In the genomic region with DNA sequence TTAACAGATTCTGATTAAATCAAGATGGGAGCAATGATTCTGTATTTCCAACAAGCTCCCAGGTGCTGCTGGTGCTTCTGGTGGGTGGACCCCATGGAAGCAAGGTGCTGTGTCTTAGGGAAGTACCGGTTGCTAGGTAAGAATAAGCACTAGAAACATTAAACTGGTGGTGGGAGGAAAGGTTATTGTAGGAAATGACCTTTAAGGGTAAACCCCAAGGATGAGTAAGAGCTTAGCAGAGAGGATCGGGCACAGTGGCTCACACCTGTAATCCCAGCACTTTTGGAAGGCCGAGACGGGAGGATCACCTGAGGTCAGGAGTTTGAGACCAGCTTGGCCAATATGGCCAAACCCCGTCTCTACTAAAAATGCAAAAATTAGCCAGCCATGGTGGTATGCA, we compare ENCODE assay signal across 21 cellular contexts. TPM values are rescaled to one million over a fixed set of nuclear protein-coding genes. Genes with fewer than 3 reads are reported as not detected.
DNase-seq lines count a peak whose midpoint lies in the region; ATAC-seq, FAIRE-seq and TF ChIP-seq lines count a peak whose summit lies in the region.
"Had no signal": no experiment of that assay in that cellular context is flagged by ENCODE, and none has a peak within 500 bp of the region (broad histone marks: within the 10 kb centered on the region; RNA-seq: fewer than 3 reads in every experiment).

No MANE protein-coding gene starts in this region.

- no peak overlapping the region for H3K27ac ChIP-seq in CD4-positive, alpha-beta T cell (ENCODE audit: low read depth, low read length)
- H3K27ac ChIP-seq in small intestine (ENCODE audit: low read depth in 1 of 2, low read length in 1 of 2): no peak overlapping the region
- H3K27ac ChIP-seq: 22Rv1, C4-2B, KMS-11 had no signal

- H3K36me3 Mint-ChIP-seq in activated CD4-positive, alpha-beta T cell treated with anti-CD3 and anti-CD28 coated beads for 36 hours (ENCODE audit: low read depth): peaks cover 15% of the 10 kb centered on the region
- H3K36me3 Mint-ChIP-seq in CD4-positive, alpha-beta T cell (ENCODE audit: low read depth): peaks cover 4% of the 10 kb centered on the region
- no peaks in the 10 kb centered on the region for H3K36me3 Mint-ChIP-seq in T-helper 17 cell (ENCODE audit: low read depth)
- H3K36me3 Mint-ChIP-seq in naive B cell: no peaks in the 10 kb centered on the region

- no peak for DNase-seq in activated CD4-positive, alpha-beta T cell treated with anti-CD3 and anti-CD28 coated beads for 36 hours
- DNase-seq in activated CD4-positive, alpha-beta T cell treated with anti-CD3 and anti-CD28 coated beads, Interleukin-2, amount 50 U/mL, for 1 hour: no peak
- DNase-seq in CD4-positive, alpha-beta T cell: no peak
- DNase-seq in T-helper 17 cell (no peak), naive B cell (no peak), small intestine (no peak), glomerular visceral epithelial cell (ENCODE audit: extremely low spot score) (no peak), GM13977 (ENCODE audit: low spot score) (no peak)
- DNase-seq: DMS79 treated with DMSO at 0.1 percent for 48 hours, GOT3, MG63, NCI-H1105, NCI-H1694 treated with DMSO at 0.1 percent for 48 hours, NCI-H446, PC-3 had no signal

- no peak overlapping the region for H3K4me3 ChIP-seq in small intestine (ENCODE audit: low read depth in 1 of 2, low read length in 2 of 2)
- H3K4me3 ChIP-seq: MG63 had no signal

- no peak overlapping the region for H3K4me3 Mint-ChIP-seq in activated CD4-positive, alpha-beta T cell treated with anti-CD3 and anti-CD28 coated beads for 36 hours
- H3K4me3 Mint-ChIP-seq in CD4-positive, alpha-beta T cell: no peak overlapping the region
- H3K4me3 Mint-ChIP-seq in T-helper 17 cell (no peak overlapping the region), naive B cell (no peak overlapping the region)

- POLR2A ChIA-PET in activated CD4-positive, alpha-beta T cell treated with anti-CD3 and anti-CD28 coated beads for 36 hours (lab: Charles Lee): interaction anchor here (0.9 kb wide), 1 partner anchor 20 kb away, joined by 3 read pairs; no protein-coding TSS in a partner anchor
- POLR2A ChIA-PET in CD4-positive, alpha-beta T cell (lab: Charles Lee): interaction anchor here (1.0 to 2.4 kb wide), 2 partner anchors 17 to 56 kb away, joined by 4 to 7 read pairs; a partner anchor contains a TSS

- no peaks in the 10 kb centered on the region for H3K9me3 ChIP-seq in CD4-positive, alpha-beta T cell (ENCODE audit: control insufficient read depth, low read length)
- H3K9me3 ChIP-seq in T-helper 17 cell (ENCODE audit: control insufficient read depth, low read length, poor library complexity, severe bottlenecking): no peaks in the 10 kb centered on the region
- no peaks in the 10 kb centered on the region for H3K9me3 ChIP-seq in small intestine (ENCODE audit: control insufficient read depth, low read depth)

- TF ChIP-seq CTCF in CD4-positive, alpha-beta T cell (IDR thresholded peaks at IDR 0.05): no peak
- no peak for TF ChIP-seq CTCF in GM13977 (IDR thresholded peaks at IDR 0.05; ENCODE audit: extremely low read depth, insufficient read depth, missing control alignments)

- peaks cover 41% of the 10 kb centered on the region for H3K4me1 Mint-ChIP-seq in activated CD4-positive, alpha-beta T cell treated with anti-CD3 and anti-CD28 coated beads for 36 hours
- peaks cover 55% of the 10 kb centered on the region for H3K4me1 Mint-ChIP-seq in CD4-positive, alpha-beta T cell (ENCODE audit: low read depth)
- peaks cover 29% of the 10 kb centered on the region for H3K4me1 Mint-ChIP-seq in T-helper 17 cell
- H3K4me1 Mint-ChIP-seq in naive B cell: peaks cover 30 to 44% (median 35%) of the 10 kb centered on the region in 3 donors

- H3K36me3 ChIP-seq in small intestine (ENCODE audit: control insufficient read depth in 2 of 2, insufficient read depth in 2 of 2, low read length in 2 of 2): peaks cover 0 to 5% of the 10 kb centered on the region in 2 donors

- CTCF ChIA-PET in activated CD4-positive, alpha-beta T cell treated with anti-CD3 and anti-CD28 coated beads for 36 hours (lab: Charles Lee): no interaction called here
- CTCF ChIA-PET in CD4-positive, alpha-beta T cell (lab: Charles Lee): no interaction called here

- no peaks in the 10 kb centered on the region for H3K27me3 Mint-ChIP-seq in activated CD4-positive, alpha-beta T cell treated with anti-CD3 and anti-CD28 coated beads for 36 hours
- H3K27me3 Mint-ChIP-seq in CD4-positive, alpha-beta T cell: no peaks in the 10 kb centered on the region
- H3K27me3 Mint-ChIP-seq in T-helper 17 cell (no peaks in the 10 kb centered on the region), naive B cell (no peaks in the 10 kb centered on the region)

- H3K9me3 Mint-ChIP-seq in activated CD4-positive, alpha-beta T cell treated with anti-CD3 and anti-CD28 coated beads for 36 hours (ENCODE audit: low read depth): no peaks in the 10 kb centered on the region
- no peaks in the 10 kb centered on the region for H3K9me3 Mint-ChIP-seq in CD4-positive, alpha-beta T cell
- no peaks in the 10 kb centered on the region for H3K9me3 Mint-ChIP-seq in naive B cell

- H3K4me1 ChIP-seq in small intestine (ENCODE audit: control insufficient read depth in 2 of 2, insufficient read depth in 1 of 2, low read depth in 1 of 2, low read length in 1 of 2): no peaks in the 10 kb centered on the region

- in situ Hi-C loops in GM13977 (cut with MboI; ENCODE audit: low pct_unique_long_range_greater_than_20kb, low sequenced_read_pairs, unreplicated experiment): no loop called here

- ATAC-seq in activated CD4-positive, alpha-beta T cell treated with anti-CD3 and anti-CD28 coated beads for 36 hours: peak; percentile 17
- ATAC-seq in CD4-positive, alpha-beta T cell (ENCODE audit: poor library complexity): no peak
- ATAC-seq in T-helper 17 cell: no peak
- no peak for ATAC-seq in naive B cell (ENCODE audit: low read depth in 2 of 2)
- ATAC-seq: PC-3 had no signal

- intact Hi-C loops in activated CD4-positive, alpha-beta T cell treated with anti-CD3 and anti-CD28 coated beads for 36 hours (cut with DNase I, micrococcal nuclease): no loop called here
- intact Hi-C loops in CD4-positive, alpha-beta T cell (cut with DNase I, micrococcal nuclease): no loop called here

- no peak overlapping the region for H3K27ac Mint-ChIP-seq in activated CD4-positive, alpha-beta T cell treated with anti-CD3 and anti-CD28 coated beads for 36 hours
- peak overlapping the region; percentile 93 for H3K27ac Mint-ChIP-seq in CD4-positive, alpha-beta T cell
- H3K27ac Mint-ChIP-seq in T-helper 17 cell (peak overlapping the region; percentile 49), naive B cell (peak overlapping the region in 5 of 6 donors; percentile 26 to 92 (median 53))

- H3K27me3 ChIP-seq in CD4-positive, alpha-beta T cell (ENCODE audit: control insufficient read depth, insufficient read depth, low read length): no peaks in the 10 kb centered on the region
- H3K27me3 ChIP-seq in small intestine (ENCODE audit: control insufficient read depth in 2 of 2, insufficient read depth in 2 of 2, low read length in 2 of 2): no peaks in the 10 kb centered on the region
- H3K27me3 ChIP-seq: MG63 had no signal

- no peak for FAIRE-seq in small intestine (lab: Jason Lieb, UNC)
- FAIRE-seq: D721Med, G401.6, GM12891 had no signal

- WGBS in small intestine, 3 donors: 89 to 96% (median 95%) methylated on average over 4 to 5 of the region's 5 CpGs

RNA-seq across cellular contexts. Expression of a gene that starts 16.2 kb away (rescaled TPM):
- 10 to 100 TPM; 10.2 to 11.3 TPM for total RNA-seq in activated CD4-positive, alpha-beta T cell treated with anti-CD3 and anti-CD28 coated beads for 36 hours
- total RNA-seq in CD4-positive, alpha-beta T cell: 10 to 100 TPM; 92.7 to 99.6 TPM
- total RNA-seq in T-helper 17 cell: 100 to 1,000 TPM in 1 of 2 donors, 10 to 100 TPM in 1; 93.8 to 110 TPM
- polyA plus RNA-seq in naive B cell (ENCODE audit: low read depth in 6 of 6) (10 to 100 TPM; 60.6 to 97.0 (median 77.3) TPM), small intestine (1 to 10 TPM; 3.8 to 6.5 (median 5.7) TPM)

RNA-seq across cellular contexts. Expression of a gene that starts 56.4 kb away (rescaled TPM):
- total RNA-seq in activated CD4-positive, alpha-beta T cell treated with anti-CD3 and anti-CD28 coated beads for 36 hours: 100 to 1,000 TPM; 102 to 109 TPM
- 10 to 100 TPM; 31.1 to 31.9 TPM for total RNA-seq in CD4-positive, alpha-beta T cell
- 100 to 1,000 TPM; 102 to 104 TPM for total RNA-seq in T-helper 17 cell
- polyA plus RNA-seq in naive B cell (ENCODE audit: low read depth in 6 of 6): 100 to 1,000 TPM; 386 to 553 (median 418) TPM
- polyA plus RNA-seq in small intestine: 100 to 1,000 TPM; 170 to 230 (median 203) TPM

Comparison
In these comparisons a context has a peak if more than half of its experiments do, and no peak if none do; other contexts are left out.
1. RNA of a gene that starts 16.2 kb away (total RNA-seq): 93.8 to 110 TPM in T-helper 17 cell and 92.7 to 99.6 TPM in CD4-positive, alpha-beta T cell; 10.2 to 11.3 TPM in activated CD4-positive, alpha-beta T cell treated with anti-CD3 and anti-CD28 coated beads for 36 hours; every median in the first group is over 4 times any median in the second.